ENCODE assay signal across 21 cellular contexts in genomic region chr16:84406006-84406963, GRCh38. TPM values are rescaled to one million over a fixed set of nuclear protein-coding genes. Genes with fewer than 3 reads are reported as not detected.
DNase-seq lines count a peak whose midpoint lies in the region; TF ChIP-seq lines count a peak whose summit lies in the region.
"Had no signal": no experiment of that assay in that cellular context is flagged by ENCODE, and none has a peak within 500 bp of the region (broad histone marks: within the 10 kb centered on the region; RNA-seq: fewer than 3 reads in every experiment).

No MANE protein-coding gene starts in this region.

- peak overlapping the region; percentile 49 for H2AFZ ChIP-seq in mammary epithelial cell (ENCODE audit: low read depth, low read length)
- H2AFZ ChIP-seq: GM23248 had no signal

- no peak overlapping the region for H3K4me3 ChIP-seq in mammary epithelial cell (replicated peaks in 1 of 3; ENCODE audit: insufficient read depth in 1 of 3, low read depth in 2 of 3, low read length in 3 of 3)
- H3K4me3 ChIP-seq: BLaER1, GM23248, lung had no signal

- H3K9ac ChIP-seq in mammary epithelial cell (ENCODE audit: insufficient read depth, low read length) = no peak overlapping the region
- H3K9ac ChIP-seq: BLaER1, GM23248 had no signal

- WGBS in mammary epithelial cell (ENCODE audit: low coverage, missing lambda C conversion rate) = 13% methylated on average over 13 of the region's 16 CpGs

- in situ Hi-C loops in mammary epithelial cell (cut with MboI; ENCODE audit: low sequenced_read_pairs in 2 of 2) = no loop called here

- dilution Hi-C loops in mammary epithelial cell (cut with HindIII; ENCODE audit: low sequenced_read_pairs) = no loop called here

- intact Hi-C loops in mammary epithelial cell (cut with micrococcal nuclease) = loop anchor here (1.0 kb wide), 1 partner anchor 129 kb away; no protein-coding TSS in a partner anchor

- H3K27me3 ChIP-seq in mammary epithelial cell (ENCODE audit: insufficient read depth, low read length) = peaks cover 7% of the 10 kb centered on the region
- H3K27me3 ChIP-seq: BLaER1 had no signal

- BruUV-seq in mammary epithelial cell (replicated peaks; lab: Mats Ljungman, UMichigan) = no TSS peak

- no peak overlapping the region for H3K27ac ChIP-seq in mammary epithelial cell (ENCODE audit: insufficient read depth, low read depth, low read length)
- H3K27ac ChIP-seq: 22Rv1, BLaER1, GM23248 had no signal

- CTCF ChIA-PET in mammary epithelial cell (lab: Charles Lee; ENCODE audit: low non-redundant PET) = no interaction called here

- H3K36me3 ChIP-seq in mammary epithelial cell (ENCODE audit: insufficient read depth, low read length) = no peaks in the 10 kb centered on the region
- H3K36me3 ChIP-seq: BLaER1 had no signal

- no peaks in the 10 kb centered on the region for H3K79me2 ChIP-seq in mammary epithelial cell (ENCODE audit: insufficient read depth, low read length)

- no peak overlapping the region for H3K4me2 ChIP-seq in mammary epithelial cell (ENCODE audit: insufficient read depth, low read depth, low read length)
- H3K4me2 ChIP-seq: BLaER1 had no signal

- TF ChIP-seq CTCF in mammary epithelial cell (conservative IDR thresholded peaks at IDR 0.05 in 1 of 2, IDR thresholded peaks at IDR 0.05 in 1 of 2; ENCODE audit: extremely low read depth in 1 of 2, insufficient read depth in 1 of 2, low read depth in 1 of 2, low read length in 2 of 2) = peak in 1 of 2 donors; percentile 15

- no peaks in the 10 kb centered on the region for H3K4me1 ChIP-seq in mammary epithelial cell (ENCODE audit: insufficient read depth, low read length)

- H4K20me1 ChIP-seq in mammary epithelial cell (ENCODE audit: insufficient read depth, low read length) = no peaks in the 10 kb centered on the region
- H4K20me1 ChIP-seq: BLaER1 had no signal

- DNase-seq in DMS 273 (lab: John Stamatoyannopoulos, UW; ENCODE audit: unreplicated experiment) (peak; percentile 24), DMS 273 treated with DMSO at 0.1 percent for 48 hours (lab: John Stamatoyannopoulos, UW) (no peak), mammary epithelial cell (no peak), inferior parietal cortex (ENCODE audit: extremely low spot score) (peak; percentile 91), superior temporal gyrus (ENCODE audit: extremely low spot score) (peak; percentile 95), RPMI8226 (no peak), NCI-H446 treated with DMSO at 0.1 percent for 48 hours (lab: John Stamatoyannopoulos, UW) (no peak), NCI-H2107 treated with DMSO at 0.1 percent for 48 hours (lab: John Stamatoyannopoulos, UW; ENCODE audit: unreplicated experiment) (no peak)
- DNase-seq: activated CD4-positive, CD25-positive, alpha-beta regulatory T cell; activated naive CD8-positive, alpha-beta T cell treated with anti-CD3 and anti-CD28 coated beads for 36 hours; DMS153; GM23248; natural killer cell; NCI-H2081; NCI-H526; SHP77 treated with DMSO at 0.1 percent for 48 hours; stimulated activated CD4-positive, alpha-beta T cell treated with anti-CD3 and anti-CD28 coated beads, Interleukin-12 subunit alpha, Interleukin-12 subunit beta, amount 100 ng/mL, for 4 hours had no signal

- no peaks in the 10 kb centered on the region for H3K9me3 ChIP-seq in mammary epithelial cell (replicated peaks; ENCODE audit: insufficient read depth, low read length)
- H3K9me3 ChIP-seq: BLaER1 had no signal

RNA-seq across cellular contexts. Expression of gene ATP2C2, which starts 37.9 kb away (rescaled TPM):
- total RNA-seq in mammary epithelial cell = under 1 TPM; 0.19 to 0.67 TPM
- not detected for polyA plus RNA-seq in mammary epithelial cell
- polyA minus RNA-seq in mammary epithelial cell = not detected
- total RNA-seq: activated CD8-positive, alpha-beta memory T cell treated with anti-CD3 and anti-CD28 coated beads for 36 hours; activated naive CD8-positive, alpha-beta T cell treated with anti-CD3 and anti-CD28 coated beads for 36 hours; GM23248; natural killer cell had no signal

Comparison
In these comparisons a context has a peak if more than half of its experiments do, and no peak if none do; other contexts are left out.
1. DNase-seq: peak in DMS 273 (single experiment), inferior parietal cortex (single experiment) and superior temporal gyrus (single experiment); none in DMS 273 treated with DMSO at 0.1 percent for 48 hours (single experiment), mammary epithelial cell (single experiment), RPMI8226 (single experiment), NCI-H446 treated with DMSO at 0.1 percent for 48 hours (single experiment) and NCI-H2107 treated with DMSO at 0.1 percent for 48 hours (single experiment).